ENCODE assay signal across 24 cellular contexts in the genomic region with DNA sequence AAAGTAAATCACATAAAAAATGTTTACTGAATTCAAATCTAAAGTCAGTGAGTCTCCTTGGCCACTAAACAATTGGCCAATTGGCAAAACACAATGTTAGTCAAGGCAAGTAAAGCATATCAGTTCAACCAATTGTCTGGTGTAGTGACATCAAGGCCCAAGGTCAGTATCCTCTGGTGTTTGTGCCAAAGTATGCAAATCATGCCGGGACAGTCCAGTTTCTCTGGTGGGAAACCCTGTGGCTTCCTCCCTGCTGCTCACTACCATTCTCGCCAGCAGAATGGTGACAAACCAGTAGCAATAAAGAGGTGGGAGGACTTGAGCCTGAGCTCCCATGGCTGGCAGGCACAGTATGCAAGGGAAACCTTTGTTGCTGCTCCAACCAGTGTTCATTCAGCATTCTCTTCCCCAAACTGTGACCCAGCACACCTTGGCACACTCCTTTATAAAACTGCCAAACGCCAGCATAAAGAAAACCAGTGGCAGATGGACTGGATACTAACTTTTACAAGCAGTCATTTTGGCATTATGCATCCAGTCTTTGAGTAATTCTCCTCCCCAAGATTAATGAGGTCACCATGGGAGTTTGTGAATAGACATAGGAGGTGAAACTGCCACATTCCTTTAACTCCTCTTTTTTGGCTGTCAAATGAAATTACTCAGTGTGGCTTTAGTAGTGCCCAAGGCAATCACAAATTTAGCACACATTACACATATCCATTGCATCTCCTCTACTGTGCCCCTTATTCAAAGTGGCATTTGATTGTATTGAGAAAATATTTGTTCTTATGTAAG.
"Had no signal": no experiment of that assay in that cellular context is flagged by ENCODE, and none has a peak within 500 bp of the region (broad histone marks: within the 10 kb centered on the region; RNA-seq: fewer than 3 reads in every experiment).

No MANE protein-coding gene starts in this region.

- H3K4me3 ChIP-seq: ascending aorta, gastroesophageal sphincter, hepatocyte, pancreas, prostate gland, right atrium auricular region, spleen, tibial nerve had no signal

- H3K36me3 ChIP-seq: ascending aorta, gastroesophageal sphincter, pancreas, prostate gland, right atrium auricular region, spleen, tibial nerve had no signal

- H3K79me2 ChIP-seq: hepatocyte had no signal

- H3K4me2 ChIP-seq: hepatocyte had no signal

- H3K27ac ChIP-seq: ascending aorta, gastroesophageal sphincter, hepatocyte, pancreas, prostate gland, right atrium auricular region, spleen, tibial nerve had no signal

- H2AFZ ChIP-seq: hepatocyte had no signal

- H3K9me3 ChIP-seq: ascending aorta, gastroesophageal sphincter, pancreas, prostate gland, right atrium auricular region, spleen, tibial nerve had no signal

- DNase-seq: activated CD4-positive, alpha-beta memory T cell treated with anti-CD3 and anti-CD28 coated beads, Interleukin-2, amount 10 ng/mL, durations not matched to agents 7 days and 5 days; activated CD4-positive, alpha-beta T cell treated with anti-CD3 and anti-CD28 coated beads for 1 hour; activated CD4-positive, alpha-beta T cell treated with anti-CD3 and anti-CD28 coated beads, Interleukin-2, amount 10 ng/mL, durations not matched to agents 7 days and 5 days; activated CD8-positive, alpha-beta memory T cell treated with anti-CD3 and anti-CD28 coated beads, Interleukin-2, amount 50 U/mL, for 48 hours; activated gamma-delta T cell; activated naive CD4-positive, alpha-beta T cell treated with anti-CD3 and anti-CD28 coated beads, Interleukin-2, amount 10 ng/mL, durations not matched to agents 7 days and 5 days; activated naive CD8-positive, alpha-beta T cell treated with anti-CD3 and anti-CD28 coated beads, Interleukin-2, amount 10 ng/mL, durations not matched to agents 7 days and 5 days; activated T-cell treated with anti-CD3 and anti-CD28 coated beads, Interleukin-2, amount 50 U/mL, for 24 hours; caudate nucleus; erythroblast; left cardiac atrium; left ventricle myocardium superior; naive thymus-derived CD8-positive, alpha-beta T cell; nucleus accumbens; pancreas; spleen; stimulated activated naive CD4-positive, alpha-beta T cell had no signal

- H3K4me1 ChIP-seq: ascending aorta, gastroesophageal sphincter, pancreas, prostate gland, right atrium auricular region, spleen, tibial nerve had no signal

- H3K27me3 ChIP-seq: ascending aorta, gastroesophageal sphincter, hepatocyte, right atrium auricular region, spleen, tibial nerve had no signal

- ATAC-seq: gastroesophageal sphincter; left cardiac atrium; left ventricle myocardium superior; naive thymus-derived CD8-positive, alpha-beta T cell; pancreas; WTC11 had no signal
